In the genomic region with DNA sequence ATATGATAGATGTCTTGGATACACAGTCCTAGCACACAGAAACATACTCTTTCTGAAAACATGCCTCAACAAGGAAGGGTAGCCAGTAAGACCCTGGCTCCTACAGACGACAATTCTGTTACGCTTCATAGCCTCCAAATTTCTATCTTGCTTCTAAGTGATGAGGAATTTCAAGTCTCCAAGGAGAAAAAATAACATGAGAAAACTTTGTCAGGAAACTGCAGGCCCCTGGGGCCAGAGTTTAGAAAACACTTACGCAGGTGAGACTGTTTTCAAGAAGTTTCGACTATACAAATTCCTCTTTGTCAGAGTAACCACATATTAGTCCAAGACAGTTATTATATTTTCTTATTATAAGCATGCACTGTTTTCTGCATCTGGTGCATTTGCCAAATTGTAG, we compare ENCODE assay signal across 8 cellular contexts.
"Had no signal": no experiment of that assay in that cellular context is flagged by ENCODE, and none has a peak within 500 bp of the region (broad histone marks: within the 10 kb centered on the region; RNA-seq: fewer than 3 reads in every experiment).

No MANE protein-coding gene starts in this region.

- H3K4me3 Mint-ChIP-seq: HFFc6 had no signal

- H3K36me3 ChIP-seq: HAP-1 had no signal

- H3K9me3 Mint-ChIP-seq: HFFc6 had no signal

- DNase-seq: GM23248, GOT3, H7, HFFc6, IMR-90 had no signal

- H3K27ac Mint-ChIP-seq: HFFc6 had no signal

- ATAC-seq: HCT116, K562 had no signal

- H3K27ac ChIP-seq: GM23248 had no signal

- H3K4me3 ChIP-seq: GM23248, HAP-1, K562 had no signal

- H3K9me3 ChIP-seq: HAP-1 had no signal
